In genomic region chr7:21383833-21384220, GRCh38 we compare ENCODE assay signal across 13 cellular contexts. TPM values are rescaled to one million over a fixed set of nuclear protein-coding genes. Genes with fewer than 3 reads are reported as not detected.
DNase-seq lines count a peak whose midpoint lies in the region; ATAC-seq lines count a peak whose summit lies in the region.
"Had no signal": no experiment of that assay in that cellular context is flagged by ENCODE, and none has a peak within 500 bp of the region (broad histone marks: within the 10 kb centered on the region; RNA-seq: fewer than 3 reads in every experiment).

No MANE protein-coding gene starts in this region.

- H3K27me3 Mint-ChIP-seq in activated T-helper 2 cell treated with anti-CD3 and anti-CD28 coated beads, Interferon-gamma antibody, Interleukin-2, Interleukin-4, amounts not matched to agents 10 μg/mL and 5 μg/mL and 100 μg/mL, durations not matched to agents 14 hours and 24 hours and 36 hours (ENCODE audit: low read depth), result peaks cover 2% of the 10 kb centered on the region

- peak overlapping the region; percentile 64 for H3K27ac Mint-ChIP-seq in activated T-helper 2 cell treated with anti-CD3 and anti-CD28 coated beads, Interferon-gamma antibody, Interleukin-2, Interleukin-4, amounts not matched to agents 10 μg/mL and 5 μg/mL and 100 μg/mL, durations not matched to agents 14 hours and 24 hours and 36 hours

- ATAC-seq in GM21423 (IDR thresholded peaks at IDR 0.05; ENCODE audit: unreplicated experiment), result peak; percentile 74
- ATAC-seq in HG03064 (IDR thresholded peaks at IDR 0.05; ENCODE audit: low read depth, unreplicated experiment), result peak; percentile 87

- intact Hi-C loops in activated T-helper 2 cell treated with anti-CD3 and anti-CD28 coated beads, Interferon-gamma antibody, Interleukin-2, Interleukin-4, amounts not matched to agents 10 μg/mL and 5 μg/mL and 100 μg/mL, durations not matched to agents 14 hours and 24 hours and 36 hours (cut with micrococcal nuclease), result loop anchor here (1.0 to 5.0 kb wide), 4 partner anchors 17 to 45 kb away; partner anchors contain the start of gene SP4

- peak overlapping the region; percentile 51 for H3K4me3 Mint-ChIP-seq in activated T-helper 2 cell treated with anti-CD3 and anti-CD28 coated beads, Interferon-gamma antibody, Interleukin-2, Interleukin-4, amounts not matched to agents 10 μg/mL and 5 μg/mL and 100 μg/mL, durations not matched to agents 14 hours and 24 hours and 36 hours (ENCODE audit: low read depth)

- DNase-seq in DMS53 (lab: John Stamatoyannopoulos, UW) (peak; percentile 35), DMS53 treated with DMSO at 0.1 percent for 48 hours (lab: John Stamatoyannopoulos, UW; ENCODE audit: unreplicated experiment) (no peak), ACHN (no peak), cerebellum (ENCODE audit: low spot score) (no peak), dermis blood vessel endothelial cell (no peak)
- DNase-seq in activated T-helper 2 cell treated with anti-CD3 and anti-CD28 coated beads, Interferon-gamma antibody, Interleukin-2, Interleukin-4, amounts not matched to agents 10 μg/mL and 5 μg/mL and 100 μg/mL, durations not matched to agents 14 hours and 24 hours and 36 hours (ENCODE audit: low spot score), result no peak
- DNase-seq: DMS79 treated with DMSO at 0.1 percent for 48 hours, islet precursor cell, KG1, NCI-H510A treated with DMSO at 0.1 percent for 48 hours, tibial artery had no signal

- H3K36me3 Mint-ChIP-seq in activated T-helper 2 cell treated with anti-CD3 and anti-CD28 coated beads, Interferon-gamma antibody, Interleukin-2, Interleukin-4, amounts not matched to agents 10 μg/mL and 5 μg/mL and 100 μg/mL, durations not matched to agents 14 hours and 24 hours and 36 hours (ENCODE audit: low read depth), result peaks cover 9% of the 10 kb centered on the region

- peaks cover 10% of the 10 kb centered on the region for H3K9me3 Mint-ChIP-seq in activated T-helper 2 cell treated with anti-CD3 and anti-CD28 coated beads, Interferon-gamma antibody, Interleukin-2, Interleukin-4, amounts not matched to agents 10 μg/mL and 5 μg/mL and 100 μg/mL, durations not matched to agents 14 hours and 24 hours and 36 hours

- in situ Hi-C loops in ACHN (cut with HindIII; ENCODE audit: low pct_ligation_motif_present, low pct_unique_long_range_greater_than_20kb, low sequenced_read_pairs), result no loop called here

- peaks cover 35% of the 10 kb centered on the region for H3K4me1 Mint-ChIP-seq in activated T-helper 2 cell treated with anti-CD3 and anti-CD28 coated beads, Interferon-gamma antibody, Interleukin-2, Interleukin-4, amounts not matched to agents 10 μg/mL and 5 μg/mL and 100 μg/mL, durations not matched to agents 14 hours and 24 hours and 36 hours (ENCODE audit: low read depth)

RNA-seq across cellular contexts. Expression of gene SP4, which starts 44.1 kb away (rescaled TPM):
- total RNA-seq in activated T-helper 2 cell treated with anti-CD3 and anti-CD28 coated beads, Interferon-gamma antibody, Interleukin-2, Interleukin-4, amounts not matched to agents 10 μg/mL and 5 μg/mL and 100 μg/mL, durations not matched to agents 14 hours and 24 hours and 36 hours, result 17.9 and 19.2 TPM in 2 replicates
- total RNA-seq in cerebellum, result 48.6 TPM
- 6.5 and 8.4 TPM in 2 replicates for total RNA-seq in dermis blood vessel endothelial cell
